In genomic region chr14:21072781-21073339, GRCh38 we compare ENCODE assay signal across 1 cellular context.
TF ChIP-seq lines count a peak whose summit lies in the region.

No MANE protein-coding gene starts in this region.

TF ChIP-seq in WTC11, 78 proteins besides CTCF, POLR2A, EP300 and RAD21 (continued from another document):
- TF ChIP-seq ZNF281 (CRISPR knock-in tag; IDR thresholded peaks at IDR 0.05) (no peak), ZBTB43 (CRISPR knock-in tag; IDR thresholded peaks at IDR 0.05) (no peak), ZNF138 (CRISPR knock-in tag; conservative IDR thresholded peaks at IDR 0.05) (no peak), MYBL2 (CRISPR knock-in tag; IDR thresholded peaks at IDR 0.05) (no peak), NR1H2 (CRISPR knock-in tag; IDR thresholded peaks at IDR 0.05) (no peak), E2F5 (CRISPR knock-in tag; IDR thresholded peaks at IDR 0.05) (no peak), ATF3 (CRISPR knock-in tag; conservative IDR thresholded peaks at IDR 0.05) (no peak)
